In the genomic region with DNA sequence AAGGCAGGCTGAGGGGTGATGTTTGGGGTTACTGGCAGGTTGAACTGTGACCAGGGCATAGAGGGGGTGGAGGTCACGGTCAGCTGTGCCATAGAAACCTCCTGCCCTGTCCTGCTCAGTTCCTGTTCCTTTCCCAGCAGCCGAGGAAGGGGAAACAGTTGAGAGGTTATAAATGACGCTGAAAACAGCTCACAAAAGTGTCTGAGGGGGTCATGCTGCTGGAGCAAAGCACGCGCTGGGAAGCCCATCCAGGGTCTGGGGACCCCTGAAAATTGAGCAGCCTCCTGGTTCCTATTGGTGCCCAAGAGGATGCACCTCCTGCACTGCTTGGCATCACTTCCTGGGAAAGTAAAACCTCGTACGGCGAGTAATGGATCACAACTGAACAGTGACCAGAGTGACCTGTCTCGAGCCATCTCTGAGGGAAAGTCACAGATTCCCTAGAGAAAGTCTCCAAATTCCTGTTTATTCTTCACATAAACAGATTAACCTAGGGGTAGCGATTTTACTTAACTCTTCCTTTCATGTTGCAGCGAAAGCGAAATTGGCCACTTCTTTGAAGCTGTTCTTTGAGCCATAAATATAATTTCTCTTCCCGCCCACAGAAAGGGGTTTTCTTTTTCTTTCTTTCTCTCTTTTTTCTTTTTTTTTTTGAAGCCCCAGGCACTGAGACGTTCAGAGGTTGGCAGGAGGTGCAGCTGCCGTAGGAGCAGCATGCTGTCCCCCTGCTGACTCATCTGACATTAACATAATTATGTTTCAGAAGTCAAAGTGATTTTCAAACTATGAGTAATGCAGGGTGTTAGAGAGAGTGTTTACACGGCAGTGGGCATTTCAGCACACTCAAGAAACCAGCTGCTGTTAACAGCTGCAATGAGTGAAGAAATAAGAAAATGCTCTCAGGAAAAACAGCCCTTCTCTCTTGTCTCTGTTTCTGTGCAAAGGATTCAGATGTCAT, we compare ENCODE assay signal across 7 cellular contexts. TPM values are rescaled to one million over a fixed set of nuclear protein-coding genes. Genes with fewer than 3 reads are reported as not detected.
DNase-seq lines count a peak whose midpoint lies in the region; ATAC-seq, FAIRE-seq and TF ChIP-seq lines count a peak whose summit lies in the region.

No MANE protein-coding gene starts in this region.

- intact Hi-C loops in breast epithelium (cut with DNase I; ENCODE audit: low total_unique reads) (loop anchor here (5.0 kb wide), 1 partner anchor 40 kb away; a partner anchor contains a TSS), HepG2 (cut with micrococcal nuclease; ENCODE audit: unreplicated experiment) (loop anchor here (10.0 kb wide), 1 partner anchor 82 kb away; no protein-coding TSS in a partner anchor)

- H3K27me3 ChIP-seq in breast epithelium, result no peaks in the 10 kb centered on the region
- H3K27me3 ChIP-seq in HepG2 (ENCODE audit: control insufficient read depth in 1 of 2, insufficient read depth in 2 of 2, low read length in 2 of 2), result no peaks in the 10 kb centered on the region; a peak in 1 of 5 replicates

- H3K36me3 Mint-ChIP-seq in T-helper 2 cell treated with Interferon-gamma antibody and Interleukin-4, amounts not matched to agents 5 μg/mL and 100 μg/mL, for 36 hours (ENCODE audit: low read depth), result no peaks in the 10 kb centered on the region

- H3K9me3 ChIP-seq in breast epithelium (no peaks in the 10 kb centered on the region), HepG2 (ENCODE audit: low read length) (no peaks in the 10 kb centered on the region)

- peak overlapping the region; percentile 82 to 87 for H3K27ac ChIP-seq in breast epithelium
- H3K27ac ChIP-seq in HepG2 (ENCODE audit: extremely low read length, insufficient read depth, low read length), result no peak overlapping the region

- POLR2A ChIA-PET in HepG2 (lab: Yijun Ruan, JAX), result no interaction called here

- peak overlapping the region; percentile 85 for H3K4me3 Mint-ChIP-seq in T-helper 2 cell treated with Interferon-gamma antibody and Interleukin-4, amounts not matched to agents 5 μg/mL and 100 μg/mL, for 36 hours

- TF ChIP-seq CTCF in breast epithelium (IDR thresholded peaks at IDR 0.05), result peak in 1 of 3 donors; percentile 29
- TF ChIP-seq CTCF in HepG2 (CRISPR knock-in tag; IDR thresholded peaks at IDR 0.05), result no peak

- DNase-seq in NCI-H1417 treated with DMSO at 0.1 percent for 48 hours (lab: John Stamatoyannopoulos, UW) (peak; percentile 69), breast epithelium (ENCODE audit: low spot score in 2 of 2) (no peak), HepG2 (ENCODE audit: low spot score) (peak; percentile 14)
- peak; percentile 73 for DNase-seq in T-helper 2 cell treated with Interferon-gamma antibody and Interleukin-4, amounts not matched to agents 5 μg/mL and 100 μg/mL, for 36 hours (ENCODE audit: low spot score)
- DNase-seq in stimulated activated CD4-positive, alpha-beta T cell treated with anti-CD3 and anti-CD28 coated beads, Interleukin-4, amount 100 ng/mL, for 4 hours, result peak; percentile 55 to 79

- TF ChIP-seq POLR2A in GM18505 (IDR thresholded peaks at IDR 0.05; ENCODE audit: borderline replicate concordance, extremely low read depth, insufficient read depth, insufficient read length) (no peak), breast epithelium (IDR thresholded peaks at IDR 0.05) (no peak), HepG2 (IDR thresholded peaks at IDR 0.05; ENCODE audit: insufficient read depth in 1 of 2, low read depth in 2 of 2, low read length in 2 of 2) (no peak)

- peak overlapping the region; percentile 69 for H3K4me2 ChIP-seq in HepG2 (ENCODE audit: low read depth, low read length)

- no peak for FAIRE-seq in HepG2 (lab: Jason Lieb, UNC)

- no peaks in the 10 kb centered on the region for H3K36me3 ChIP-seq in breast epithelium
- H3K36me3 ChIP-seq in HepG2 (replicated peaks in 1 of 2; ENCODE audit: control insufficient read depth in 1 of 2, insufficient read depth in 2 of 2, low read length in 2 of 2), result no peaks in the 10 kb centered on the region

- WGBS in HepG2 (ENCODE audit: low lambda C conversion rate), result 2% methylated on average over 16 of the region's 16 CpGs

- in situ Hi-C loops in HepG2 (cut with HindIII; ENCODE audit: extremely low pct_ligation_motif_present, low pct_unique_long_range_greater_than_20kb), result no loop called here

- H2AFZ ChIP-seq in HepG2 (ENCODE audit: low read length), result peak overlapping the region; percentile 33

- BruUV-seq in HepG2 (replicated peaks; lab: Mats Ljungman, UMichigan), result no TSS peak

- H3K27ac Mint-ChIP-seq in T-helper 2 cell treated with Interferon-gamma antibody and Interleukin-4, amounts not matched to agents 5 μg/mL and 100 μg/mL, for 36 hours, result peak overlapping the region; percentile 92

- H3K4me3 ChIP-seq in breast epithelium, result peak overlapping the region; percentile 44 to 69 (median 48)
- peak overlapping the region; percentile 20 to 46 (median 23) for H3K4me3 ChIP-seq in HepG2 (replicated peaks in 1 of 3; ENCODE audit: insufficient read depth in 1 of 3, low read depth in 2 of 3, low read length in 3 of 3)

- H3K27me3 Mint-ChIP-seq in T-helper 2 cell treated with Interferon-gamma antibody and Interleukin-4, amounts not matched to agents 5 μg/mL and 100 μg/mL, for 36 hours (ENCODE audit: low read depth), result peaks cover 34% of the 10 kb centered on the region

- H3K4me1 ChIP-seq in breast epithelium (no peaks in the 10 kb centered on the region), HepG2 (ENCODE audit: insufficient read depth, low read length) (peaks cover 15% of the 10 kb centered on the region)

- H4K20me1 ChIP-seq in HepG2 (ENCODE audit: insufficient read depth, low read length), result no peaks in the 10 kb centered on the region

- H3K79me2 ChIP-seq in HepG2 (ENCODE audit: insufficient read depth, low read length), result no peaks in the 10 kb centered on the region

- ATAC-seq in GM18505 (IDR thresholded peaks at IDR 0.05; ENCODE audit: unreplicated experiment), result peak; percentile 99
- ATAC-seq in HG02642 (IDR thresholded peaks at IDR 0.05; ENCODE audit: poor library complexity, unreplicated experiment), result peak; percentile 98
- peak; percentile 71 for ATAC-seq in HepG2

- no peak for TF ChIP-seq RAD21 in HepG2 (CRISPR knock-in tag; IDR thresholded peaks at IDR 0.05)

- CTCF ChIA-PET in HepG2 (lab: Yijun Ruan, JAX; ENCODE audit: low intra/inter-chr PET ratio, low total read pairs), result no interaction called here

- TF ChIP-seq EP300 in HepG2 (IDR thresholded peaks at IDR 0.05; ENCODE audit: low read depth in 2 of 2, low read length in 2 of 2) (no peak), HepG2 (CRISPR knock-in tag; IDR thresholded peaks at IDR 0.05; ENCODE audit: borderline replicate concordance) (no peak)

- peaks cover 19% of the 10 kb centered on the region for H3K4me1 Mint-ChIP-seq in T-helper 2 cell treated with Interferon-gamma antibody and Interleukin-4, amounts not matched to agents 5 μg/mL and 100 μg/mL, for 36 hours (ENCODE audit: low read depth)

- no peaks in the 10 kb centered on the region for H3K9me3 Mint-ChIP-seq in T-helper 2 cell treated with Interferon-gamma antibody and Interleukin-4, amounts not matched to agents 5 μg/mL and 100 μg/mL, for 36 hours

- peak overlapping the region; percentile 36; the same call in 1 of the 2 replicates for H3K9ac ChIP-seq in HepG2 (ENCODE audit: insufficient read depth, low read depth, low read length)

TF ChIP-seq in HepG2, 621 proteins besides CTCF, POLR2A, EP300 and RAD21 (continues in another document):
- TF ChIP-seq FOSL2 (CRISPR knock-in tag; IDR thresholded peaks at IDR 0.05), result peak; percentile 83
- TF ChIP-seq ZNF878 (CRISPR knock-in tag; IDR thresholded peaks at IDR 0.05), result no peak
- TF ChIP-seq MED13 (CRISPR knock-in tag; IDR thresholded peaks at IDR 0.05), result no peak
- 0 out of 2 replicates have a peak, but pooled peaks have one; percentile 21 for TF ChIP-seq MIXL1 (CRISPR knock-in tag; IDR thresholded peaks at IDR 0.05)
- TF ChIP-seq, protein P1, sequence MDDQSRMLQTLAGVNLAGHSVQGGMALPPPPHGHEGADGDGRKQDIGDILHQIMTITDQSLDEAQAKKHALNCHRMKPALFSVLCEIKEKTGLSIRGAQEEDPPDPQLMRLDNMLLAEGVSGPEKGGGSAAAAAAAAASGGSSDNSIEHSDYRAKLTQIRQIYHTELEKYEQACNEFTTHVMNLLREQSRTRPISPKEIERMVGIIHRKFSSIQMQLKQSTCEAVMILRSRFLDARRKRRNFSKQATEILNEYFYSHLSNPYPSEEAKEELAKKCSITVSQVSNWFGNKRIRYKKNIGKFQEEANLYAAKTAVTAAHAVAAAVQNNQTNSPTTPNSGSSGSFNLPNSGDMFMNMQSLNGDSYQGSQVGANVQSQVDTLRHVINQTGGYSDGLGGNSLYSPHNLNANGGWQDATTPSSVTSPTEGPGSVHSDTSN (CRISPR knock-in tag; IDR thresholded peaks at IDR 0.05; ENCODE audit: borderline replicate concordance), result no peak
- TF ChIP-seq ZNF367 (CRISPR knock-in tag; IDR thresholded peaks at IDR 0.05; ENCODE audit: borderline replicate concordance), result no peak

RNA-seq across cellular contexts. Expression of a gene that starts 41.8 kb away (rescaled TPM):
- 10 to 100 TPM in 2 of 3 donors, 1 to 10 TPM in 1; 6.7 to 90.9 (median 26.9) TPM for total RNA-seq in breast epithelium
- 3.6 and 5.0 TPM in 2 replicates for total RNA-seq in HepG2 (2016; rRNA removed; fragmentation: Illumina TruSeq; extraction: Trizol)
- 1.9 and 2.6 TPM in 2 replicates for total RNA-seq in HepG2 (2016; cell fraction: cytosol; rRNA removed; fragmentation: Illumina TruSeq; extraction: Trizol; ENCODE audit: low read depth)
- total RNA-seq in HepG2 (2016; cell fraction: insoluble cytoplasmic fraction; rRNA removed; fragmentation: Illumina TruSeq; extraction: Trizol), result 3.0 and 5.9 TPM in 2 replicates
- 3.1 and 3.3 TPM in 2 replicates for total RNA-seq in HepG2 (2016; cell fraction: membrane; rRNA removed; fragmentation: Illumina TruSeq; extraction: Trizol)
- 8.8 and 10.0 TPM in 2 replicates for total RNA-seq in HepG2 (2016; cell fraction: nucleus; rRNA removed; fragmentation: Illumina TruSeq; extraction: Trizol)
- 13.0 and 16.4 TPM in 2 replicates for polyA plus RNA-seq in HepG2 (2011; rRNA removed)
- 8.2 and 12.1 TPM in 2 replicates for polyA plus RNA-seq in HepG2 (2011; cell fraction: cytosol; rRNA removed)
- 25.9 and 26.8 TPM in 2 replicates for polyA plus RNA-seq in HepG2 (2011; cell fraction: nucleus; rRNA removed)
- polyA plus RNA-seq in HepG2 (2012), result 11.7 and 51.2 TPM in 2 replicates
- polyA plus RNA-seq in HepG2 (2016; cell fraction: cytosol; fragmentation: Illumina TruSeq; extraction: Trizol; ENCODE audit: low read depth), result 1.0 and 1.1 TPM in 2 replicates
- polyA plus RNA-seq in HepG2 (2016; cell fraction: insoluble cytoplasmic fraction; fragmentation: Illumina TruSeq; extraction: Trizol; ENCODE audit: low read depth), result 4.8 and 6.8 TPM in 2 replicates
- polyA plus RNA-seq in HepG2 (2016; cell fraction: membrane; fragmentation: Illumina TruSeq; extraction: Trizol; ENCODE audit: low read depth), result 1.8 and 2.5 TPM in 2 replicates
- 13.0 and 17.6 TPM in 2 replicates for polyA plus RNA-seq in HepG2 (2016; cell fraction: nucleus; fragmentation: Illumina TruSeq; extraction: Trizol; ENCODE audit: insufficient read depth, low read depth)
- 17.2 and 17.6 TPM in 2 replicates for polyA minus RNA-seq in HepG2 (2011; rRNA and poly(A)+ RNA removed; ENCODE audit: low replicate concordance)
- 5.8 and 9.3 TPM in 2 replicates for polyA minus RNA-seq in HepG2 (2011; cell fraction: cytosol; rRNA and poly(A)+ RNA removed)
- polyA minus RNA-seq in HepG2 (2011; cell fraction: nucleus; rRNA and poly(A)+ RNA removed), result 30.1 and 52.5 TPM in 2 replicates

Comparison
In these comparisons a context has a peak if more than half of its experiments do, and no peak if none do; other contexts are left out.
1. DNase-seq: peak in NCI-H1417 treated with DMSO at 0.1 percent for 48 hours (single experiment), T-helper 2 cell treated with Interferon-gamma antibody and Interleukin-4, amounts not matched to agents 5 μg/mL and 100 μg/mL, for 36 hours (single experiment), HepG2 (single experiment) and stimulated activated CD4-positive, alpha-beta T cell treated with anti-CD3 and anti-CD28 coated beads, Interleukin-4, amount 100 ng/mL, for 4 hours (2 of 2); none in breast epithelium (0 of 2).
2. Peak in every context shown above with its lines, with median percentiles within 50 percentile points of each other: ATAC-seq.